In genomic region chr4:151099226-151099975, GRCh38 we compare ENCODE assay signal across 8 cellular contexts. TPM values are rescaled to one million over a fixed set of nuclear protein-coding genes. Genes with fewer than 3 reads are reported as not detected.
DNase-seq lines count a peak whose midpoint lies in the region; ATAC-seq and TF ChIP-seq lines count a peak whose summit lies in the region.

Gene RPS3A (plus strand): TSS chr4:151099628. CDS start chr4:151099653, 25 bp downstream.

- CTCF ChIA-PET in WTC11 (lab: Charles Lee) = interaction anchor here (1.2 to 1.9 kb wide), 2 partner anchors 18 to 49 kb away, joined by 3 to 5 read pairs; no protein-coding TSS in a partner anchor

- POLR2A ChIA-PET in WTC11 (lab: Charles Lee) = interaction anchor here (0.6 kb wide), 1 partner anchor 10 kb away, joined by 3 read pairs; no protein-coding TSS in a partner anchor

- peaks cover 48% of the 10 kb centered on the region for H3K36me3 Mint-ChIP-seq in WTC11

- peak within 1 kb of the TSS; percentile 99 for H3K27ac Mint-ChIP-seq in WTC11

- no peak for TF ChIP-seq CTCF in WTC11 (IDR thresholded peaks at IDR 0.05)

- peaks cover 24% of the 10 kb centered on the region for H3K4me1 Mint-ChIP-seq in WTC11

- H3K27ac ChIP-seq in caudate nucleus (ENCODE audit: low read depth, low read length) = peak within 1 kb of the TSS; percentile 83

- peak within 1 kb of the TSS; percentile 99 for H3K4me3 Mint-ChIP-seq in WTC11

- no peaks in the 10 kb centered on the region for H3K9me3 Mint-ChIP-seq in WTC11

- DNase-seq in AG08395 (ENCODE audit: low spot score) (peak; percentile 94), NCI-H2227 treated with DMSO at 0.1 percent for 48 hours (lab: John Stamatoyannopoulos, UW) (peak; percentile 94), WTC11 (ENCODE audit: low spot score) (peak; percentile 94), caudate nucleus (lab: John Stamatoyannopoulos, UW) (peak; percentile 58 to 98 (median 94)), inferior parietal cortex (ENCODE audit: extremely low spot score) (peak; percentile 98)
- peak; percentile 97 for DNase-seq in stimulated activated CD4-positive, alpha-beta T cell treated with anti-CD3 and anti-CD28 coated beads, Interleukin-12 subunit alpha, Interleukin-12 subunit beta, amount 100 ng/mL, for 4 hours

- H3K27me3 Mint-ChIP-seq in WTC11 (ENCODE audit: low read depth) = no peaks in the 10 kb centered on the region; the same call in 1 of the 2 replicates

- peak; percentile 93 for ATAC-seq in GM18873 (IDR thresholded peaks at IDR 0.05; ENCODE audit: low FRiP score, unreplicated experiment)
- ATAC-seq in HG03159 (IDR thresholded peaks at IDR 0.05; ENCODE audit: unreplicated experiment) = peak; percentile 95
- peak; percentile 98 for ATAC-seq in WTC11

TF ChIP-seq in WTC11, 78 proteins besides CTCF, POLR2A, EP300 and RAD21 (continues in another document):
- TF ChIP-seq MAX (CRISPR knock-in tag; IDR thresholded peaks at IDR 0.05) = peak; percentile 95
- TF ChIP-seq FOXK1 (CRISPR knock-in tag; IDR thresholded peaks at IDR 0.05) = peak; percentile 99
- TF ChIP-seq OVOL2 (CRISPR knock-in tag; IDR thresholded peaks at IDR 0.05; ENCODE audit: borderline replicate concordance) = no peak
- TF ChIP-seq ZNF416 (CRISPR knock-in tag; IDR thresholded peaks at IDR 0.05) = peak; percentile 84; the same call in 1 of the 2 replicates
- TF ChIP-seq MYBL2 (CRISPR knock-in tag; IDR thresholded peaks at IDR 0.05) = peak; percentile 92
- 0 out of 2 replicates have a peak, but pooled peaks have one; percentile 15 for TF ChIP-seq ZNF281 (CRISPR knock-in tag; IDR thresholded peaks at IDR 0.05)
- no peak; the same call in 1 of the 2 replicates for TF ChIP-seq ZNF121 (CRISPR knock-in tag; IDR thresholded peaks at IDR 0.05)
- no peak for TF ChIP-seq NFYB (CRISPR knock-in tag; conservative IDR thresholded peaks at IDR 0.05; ENCODE audit: low read depth)
- TF ChIP-seq PRDM15 (CRISPR knock-in tag; IDR thresholded peaks at IDR 0.05) = no peak
- TF ChIP-seq TEAD4 (CRISPR knock-in tag; IDR thresholded peaks at IDR 0.05) = peak; percentile 89; the same call in 1 of the 2 replicates
- TF ChIP-seq JUN (CRISPR knock-in tag; IDR thresholded peaks at IDR 0.05) = 0 out of 2 replicates have a peak, but pooled peaks have one; percentile 13
- TF ChIP-seq ATF2 (CRISPR knock-in tag; IDR thresholded peaks at IDR 0.05; ENCODE audit: borderline replicate concordance, low read depth) = no peak
- no peak for TF ChIP-seq STAT6 (CRISPR knock-in tag; conservative IDR thresholded peaks at IDR 0.05; ENCODE audit: low read depth)
- peak; percentile 63 for TF ChIP-seq USF2 (CRISPR knock-in tag; IDR thresholded peaks at IDR 0.05)
- TF ChIP-seq ZNF263 (CRISPR knock-in tag; IDR thresholded peaks at IDR 0.05; ENCODE audit: low read depth) = no peak
- TF ChIP-seq ZBTB43 (CRISPR knock-in tag; IDR thresholded peaks at IDR 0.05) = peak; percentile 86; the same call in 1 of the 2 replicates
- TF ChIP-seq ZNF219 (CRISPR knock-in tag; IDR thresholded peaks at IDR 0.05; ENCODE audit: borderline replicate concordance) = no peak

RNA-seq across cellular contexts. Expression of gene RPS3A, which starts in this region (rescaled TPM):
- total RNA-seq in WTC11 (2021) = 2,111 to 2,489 TPM (median 2,363 TPM) in 3 replicates

Comparison
In these comparisons a context has a peak if more than half of its experiments do, and no peak if none do; other contexts are left out.
1. Peak in every context shown above with its lines: DNase-seq, ATAC-seq and H3K27ac ChIP-seq.